In the genomic region with DNA sequence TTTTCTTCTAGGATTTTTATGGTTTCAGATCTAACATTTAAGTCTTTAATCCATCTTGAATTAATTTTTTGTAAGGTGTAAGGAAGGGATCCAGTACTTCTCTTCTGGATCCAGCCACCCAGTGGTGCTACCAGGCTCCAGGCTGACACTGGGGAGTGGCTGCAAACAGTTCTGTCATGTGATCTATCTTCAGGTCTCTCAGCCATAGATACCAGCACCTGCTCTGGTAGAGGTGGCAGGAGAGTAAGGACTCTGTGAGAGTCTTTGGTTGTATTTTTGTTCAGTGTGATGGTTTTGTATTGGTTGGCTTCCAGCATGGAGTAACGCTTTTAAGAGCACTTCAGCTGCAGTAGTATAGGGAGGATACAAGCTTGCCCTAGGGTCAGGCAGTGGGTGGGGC, we compare ENCODE assay signal across 24 cellular contexts.
"Had no signal": no experiment of that assay in that cellular context is flagged by ENCODE, and none has a peak within 500 bp of the region (broad histone marks: within the 10 kb centered on the region; RNA-seq: fewer than 3 reads in every experiment).

No MANE protein-coding gene starts in this region.

- H3K36me3 ChIP-seq: colonic mucosa, esophagus squamous epithelium, gastrocnemius medialis, heart right ventricle, left lung, lower lobe of right lung had no signal

- DNase-seq: colonic mucosa; cortex of kidney; effector CD8-positive, alpha-beta T cell; effector memory CD8-positive, alpha-beta T cell; endodermal cell; erythroblast; esophagus squamous epithelium; foreskin fibroblast; foreskin melanocyte; gastrocnemius medialis; glutamatergic neuron; head of caudate nucleus; heart right ventricle; hippocampal formation; left cardiac atrium; left lung; left ventricle myocardium superior; lower lobe of right lung; mesenchymal stem cell; mucosa of descending colon had no signal

- H3K4me1 ChIP-seq: colonic mucosa, esophagus squamous epithelium, gastrocnemius medialis, heart right ventricle, left lung, lower lobe of right lung had no signal

- H3K27me3 Mint-ChIP-seq: dendritic cell treated with granulocyte-macrophage colony-stimulating factor and Interleukin-4, amounts not matched to agents 40 ng/mL and 50 ng/mL, for 4 days; effector memory CD8-positive, alpha-beta T cell had no signal

- H3K27ac ChIP-seq: colonic mucosa, epithelial cell of prostate, esophagus squamous epithelium, gastrocnemius medialis, heart right ventricle, left lung, lower lobe of right lung had no signal

- H3K4me1 Mint-ChIP-seq: endodermal cell, mesothelial cell of epicardium had no signal

- H3K4me3 ChIP-seq: colonic mucosa, esophagus squamous epithelium, gastrocnemius medialis, heart right ventricle, left lung, lower lobe of right lung, mucosa of descending colon had no signal

- H3K4me3 Mint-ChIP-seq: dendritic cell treated with granulocyte-macrophage colony-stimulating factor and Interleukin-4, amounts not matched to agents 40 ng/mL and 50 ng/mL, for 4 days; effector memory CD8-positive, alpha-beta T cell; endodermal cell; mesothelial cell of epicardium had no signal

- H3K36me3 Mint-ChIP-seq: mesothelial cell of epicardium had no signal

- H3K9me3 ChIP-seq: colonic mucosa, esophagus squamous epithelium, gastrocnemius medialis, lower lobe of right lung had no signal

- H3K27me3 ChIP-seq: colonic mucosa, esophagus squamous epithelium, gastrocnemius medialis, heart right ventricle, left lung had no signal

- ATAC-seq: effector memory CD8-positive, alpha-beta T cell; esophagus mucosa; gastrocnemius medialis; heart right ventricle; left cardiac atrium; left lung; left ventricle myocardium superior; lower lobe of right lung; mucosa of descending colon had no signal

- H3K9me3 Mint-ChIP-seq: endodermal cell had no signal

- H3K27ac Mint-ChIP-seq: dendritic cell treated with granulocyte-macrophage colony-stimulating factor and Interleukin-4, amounts not matched to agents 40 ng/mL and 50 ng/mL, for 4 days; effector memory CD8-positive, alpha-beta T cell; mesothelial cell of epicardium had no signal
